ENCODE assay signal across 16 cellular contexts in the genomic region with DNA sequence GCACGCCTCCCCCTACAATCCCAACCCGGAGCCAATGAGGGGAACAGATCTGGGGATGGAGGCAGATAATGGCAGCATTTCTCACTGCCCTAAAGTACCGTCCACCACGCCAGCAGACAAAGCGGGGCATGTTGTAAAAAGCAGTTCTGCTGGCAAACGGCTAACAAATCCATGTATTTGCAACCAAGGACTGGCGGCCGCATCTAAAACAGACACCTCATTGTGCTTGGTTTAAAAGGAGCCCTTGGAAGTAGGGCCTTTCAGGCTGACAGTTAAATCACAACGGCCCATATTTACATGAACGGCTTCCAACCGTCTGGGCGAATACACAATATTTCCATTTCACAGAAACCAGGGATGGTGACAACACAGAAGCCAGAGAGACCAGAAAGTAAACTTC.
A peak's percentile ranks its signal among the peaks of the same experiment; 100 is the strongest.
DNase-seq lines count a peak whose midpoint lies in the region; ATAC-seq and TF ChIP-seq lines count a peak whose summit lies in the region.
"Had no signal": no experiment of that assay in that cellular context is flagged by ENCODE, and none has a peak within 500 bp of the region (broad histone marks: within the 10 kb centered on the region; RNA-seq: fewer than 3 reads in every experiment).

No MANE protein-coding gene starts in this region.

- H2BK120ac ChIP-seq in IMR-90 (ENCODE audit: low read depth, low read length) = peak overlapping the region; percentile 94
- H2BK120ac ChIP-seq in mesendoderm (ENCODE audit: low read depth, low read length) = no peak overlapping the region

- in situ Hi-C loops in IMR-90 (cut with MboI; ENCODE audit: low sequenced_read_pairs) = loop anchor here (10.0 to 25.0 kb wide), 2 partner anchors 101 to 273 kb away; partner anchors contain the start of gene PDZRN3

- peak overlapping the region; percentile 58 for H2AFZ ChIP-seq in IMR-90 (replicated peaks; ENCODE audit: low read length, poor library complexity)

- H3K27me3 ChIP-seq in IMR-90 (ENCODE audit: control insufficient read depth, insufficient read depth, low read length) (no peaks in the 10 kb centered on the region), mesendoderm (ENCODE audit: insufficient read depth, low read length, poor library complexity) (no peaks in the 10 kb centered on the region), stomach (no peaks in the 10 kb centered on the region)

- no peaks in the 10 kb centered on the region for H3K79me2 ChIP-seq in mesendoderm (ENCODE audit: control insufficient read depth, insufficient read depth, low read length)

- peak overlapping the region; percentile 80 for H3K14ac ChIP-seq in IMR-90 (replicated peaks; ENCODE audit: low read depth, low read length)

- intact Hi-C loops in IMR-90 (cut with micrococcal nuclease) = loop anchor here (5.0 kb wide), 2 partner anchors 36 to 91 kb away; no protein-coding TSS in a partner anchor
- intact Hi-C loops in stomach (cut with DNase I; ENCODE audit: low total_unique reads) = loop anchor here (10.0 kb wide), 1 partner anchor 113 kb away; the partner anchor contains the start of gene PDZRN3

- dilution Hi-C loops in IMR-90 (cut with HindIII; ENCODE audit: low sequenced_read_pairs, unreplicated experiment) = loop anchor here (25.0 kb wide), 1 partner anchor 101 kb away; the partner anchor contains the start of gene PDZRN3

- H3K18ac ChIP-seq in IMR-90 (ENCODE audit: low read depth, low read length) (peak overlapping the region; percentile 96), mesendoderm (ENCODE audit: low read length) (peak overlapping the region; percentile 54)

- no peak for DNase-seq in IMR-90
- DNase-seq in chondrocyte (ENCODE audit: low spot score) = no peak
- DNase-seq in mesendoderm = no peak
- no peak for DNase-seq in stomach
- no peak for DNase-seq in HEK293T (ENCODE audit: extremely low spot score)
- DNase-seq in HuH-7.5 (ENCODE audit: low spot score) = no peak
- DNase-seq in activated naive CD4-positive, alpha-beta T cell treated with anti-CD3 and anti-CD28 coated beads, Interleukin-2, amount 50 U/mL, for 72 hours (ENCODE audit: low spot score in 2 of 2) = no peak
- DNase-seq: activated CD8-positive, alpha-beta T cell treated with anti-CD3 and anti-CD28 coated beads, Interleukin-2, amount 10 ng/mL, durations not matched to agents 7 days and 5 days; CD8-positive, alpha-beta memory T cell; effector CD4-positive, alpha-beta T cell; NCI-H1694; PC-3; stimulated activated CD8-positive, alpha-beta memory T cell treated with anti-CD3 and anti-CD28 coated beads, Interleukin-4, amount 100 ng/mL, for 48 hours had no signal

- peaks cover 3% of the 10 kb centered on the region for H3K9me3 Mint-ChIP-seq in chondrocyte (ENCODE audit: low read depth)
- no peaks in the 10 kb centered on the region for H3K9me3 Mint-ChIP-seq in activated naive CD4-positive, alpha-beta T cell treated with anti-CD3 and anti-CD28 coated beads, Interleukin-2, amount 50 U/mL, for 72 hours
- H3K9me3 Mint-ChIP-seq: CD8-positive, alpha-beta memory T cell; T-helper 1 cell treated with Interleukin-12 subunit alpha and Interleukin-12 subunit beta and Interleukin-4 antibody, amounts not matched to agents 30 μg/mL and 1 μg/mL, for 36 hours had no signal

- peak overlapping the region; percentile 80 for H2AK5ac ChIP-seq in IMR-90 (ENCODE audit: low read depth, low read length)
- H2AK5ac ChIP-seq in mesendoderm (ENCODE audit: low read length) = no peak overlapping the region

- no peak overlapping the region for H2AK9ac ChIP-seq in IMR-90 (replicated peaks; ENCODE audit: low read depth, low read length, poor library complexity)

- CTCF ChIA-PET in IMR-90 (lab: Yijun Ruan, JAX) = no interaction called here
- CTCF ChIA-PET in HEK293T (lab: Yijun Ruan, JAX) = interaction anchor here (0.6 to 1.2 kb wide), 2 partner anchors 14 to 87 kb away, joined by 3 to 6 read pairs; no protein-coding TSS in a partner anchor

- no peaks in the 10 kb centered on the region for H4K20me1 ChIP-seq in IMR-90 (ENCODE audit: insufficient read depth, low read length)

- H3K4me3 ChIP-seq in IMR-90 (ENCODE audit: insufficient read depth, low read depth, low read length) = no peak overlapping the region; the same call in 1 of the 2 replicates
- no peak overlapping the region for H3K4me3 ChIP-seq in mesendoderm (ENCODE audit: low read length)
- no peak overlapping the region for H3K4me3 ChIP-seq in stomach

- H3K9me1 ChIP-seq in IMR-90 (ENCODE audit: insufficient read depth, low read length) = peaks cover 10% of the 10 kb centered on the region

- peak overlapping the region; percentile 75 for H3K27ac Mint-ChIP-seq in chondrocyte (ENCODE audit: unreplicated experiment)
- H3K27ac Mint-ChIP-seq in activated naive CD4-positive, alpha-beta T cell treated with anti-CD3 and anti-CD28 coated beads, Interleukin-2, amount 50 U/mL, for 72 hours = no peak overlapping the region
- H3K27ac Mint-ChIP-seq: activated CD8-positive, alpha-beta T cell treated with anti-CD3 and anti-CD28 coated beads, Interleukin-2, amount 10 ng/mL, durations not matched to agents 7 days and 5 days; activated naive CD8-positive, alpha-beta T cell; CD8-positive, alpha-beta memory T cell; T-helper 1 cell treated with Interleukin-12 subunit alpha and Interleukin-12 subunit beta and Interleukin-4 antibody, amounts not matched to agents 30 μg/mL and 1 μg/mL, for 36 hours had no signal

- no peak for TF ChIP-seq POLR2A in IMR-90 (IDR thresholded peaks at IDR 0.05; ENCODE audit: low read depth, low read length)
- TF ChIP-seq POLR2A in stomach (IDR thresholded peaks at IDR 0.05) = no peak

- peak overlapping the region; percentile 65 for H3K9ac ChIP-seq in IMR-90 (ENCODE audit: low read depth, low read length)
- no peak overlapping the region for H3K9ac ChIP-seq in mesendoderm (ENCODE audit: low read length)

- H3K56ac ChIP-seq in IMR-90 (ENCODE audit: extremely low read depth, insufficient read depth, low read length) = peak overlapping the region; percentile 64; the same call in 1 of the 2 replicates
- H3K56ac ChIP-seq in mesendoderm (ENCODE audit: low read length) = peak overlapping the region; percentile 57

- no TSS peak for BruUV-seq in IMR-90 (replicated peaks; lab: Mats Ljungman, UMichigan)

- peak overlapping the region; percentile 79 for H2BK20ac ChIP-seq in IMR-90 (ENCODE audit: low read depth, low read length)

- peaks cover 5 to 29% of the 10 kb centered on the region in 2 experiments; a peak in 3 of 4 replicates for H3K79me1 ChIP-seq in IMR-90 (ENCODE audit: low read depth in 1 of 2, low read length in 2 of 2)
- H3K79me1 ChIP-seq in mesendoderm (ENCODE audit: low read length) = no peaks in the 10 kb centered on the region

- H3K27me3 Mint-ChIP-seq in chondrocyte (ENCODE audit: low read depth) = no peaks in the 10 kb centered on the region

- H3K23ac ChIP-seq in IMR-90 (ENCODE audit: low read depth, low read length) (peak overlapping the region; percentile 84), mesendoderm (ENCODE audit: low read length) (no peak overlapping the region)

- H4K8ac ChIP-seq in IMR-90 (ENCODE audit: low read depth in 2 of 2, low read length in 2 of 2) (peak overlapping the region; percentile 48 to 79), mesendoderm (ENCODE audit: low read depth, low read length) (no peak overlapping the region)

- H3K4me1 ChIP-seq in IMR-90 (ENCODE audit: control insufficient read depth, insufficient read depth, low read length) (peaks cover 33% of the 10 kb centered on the region), mesendoderm (ENCODE audit: control insufficient read depth, low read depth, low read length) (peaks cover 16% of the 10 kb centered on the region), stomach (peaks cover 8 to 81% (median 47%) of the 10 kb centered on the region in 4 donors)

- H3K36me3 ChIP-seq in IMR-90 (ENCODE audit: control insufficient read depth, insufficient read depth, low read length) = no peaks in the 10 kb centered on the region
- H3K36me3 ChIP-seq in mesendoderm (ENCODE audit: control insufficient read depth, insufficient read depth, low read length) = no peaks in the 10 kb centered on the region
- H3K36me3 ChIP-seq in stomach = no peaks in the 10 kb centered on the region

- POLR2A ChIA-PET in IMR-90 (lab: Charles Lee; ENCODE audit: unreplicated experiment) (interaction anchor here (1.3 kb wide), 1 partner anchor 35 kb away, joined by 3 read pairs; no protein-coding TSS in a partner anchor), HEK293T (lab: Yijun Ruan, JAX) (no interaction called here)

- no peak for TF ChIP-seq RAD21 in IMR-90 (IDR thresholded peaks at IDR 0.05; ENCODE audit: low read length)

- no peak for TF ChIP-seq EP300 in stomach (IDR thresholded peaks at IDR 0.05)

- peak overlapping the region; percentile 49 for H3K4me2 ChIP-seq in IMR-90 (ENCODE audit: low read depth, low read length)
- H3K4me2 ChIP-seq in mesendoderm (ENCODE audit: low read length) = no peak overlapping the region

- no peaks in the 10 kb centered on the region for H3K36me3 Mint-ChIP-seq in chondrocyte (ENCODE audit: low read depth)
- H3K36me3 Mint-ChIP-seq in activated naive CD4-positive, alpha-beta T cell treated with anti-CD3 and anti-CD28 coated beads, Interleukin-2, amount 50 U/mL, for 72 hours = no peaks in the 10 kb centered on the region
- H3K36me3 Mint-ChIP-seq: activated naive CD8-positive, alpha-beta T cell; CD8-positive, alpha-beta memory T cell had no signal

- H4K5ac ChIP-seq in IMR-90 (ENCODE audit: low read depth, low read length) (peak overlapping the region; percentile 79), mesendoderm (ENCODE audit: low read length) (no peak overlapping the region)

- no peaks in the 10 kb centered on the region for H3K9me3 ChIP-seq in IMR-90 (ENCODE audit: control insufficient read depth, insufficient read depth, low read length)
- H3K9me3 ChIP-seq in stomach = no peaks in the 10 kb centered on the region

- peak overlapping the region; percentile 66; the same call in 2 of the 3 replicates for H2BK15ac ChIP-seq in IMR-90 (ENCODE audit: low read depth, low read length)
- no peak overlapping the region for H2BK15ac ChIP-seq in mesendoderm (replicated peaks; ENCODE audit: low read depth)

- TF ChIP-seq CTCF in IMR-90 (conservative IDR thresholded peaks at IDR 0.05; ENCODE audit: low read depth, low read length) (no peak), chondrocyte (IDR thresholded peaks at IDR 0.05) (no peak), stomach (IDR thresholded peaks at IDR 0.05) (no peak)

- H3K4me3 Mint-ChIP-seq in chondrocyte (ENCODE audit: unreplicated experiment) = no peak overlapping the region
- H3K4me3 Mint-ChIP-seq: activated CD8-positive, alpha-beta T cell treated with anti-CD3 and anti-CD28 coated beads, Interleukin-2, amount 10 ng/mL, durations not matched to agents 7 days and 5 days; activated naive CD8-positive, alpha-beta T cell; CD8-positive, alpha-beta memory T cell; T-helper 1 cell treated with Interleukin-12 subunit alpha and Interleukin-12 subunit beta and Interleukin-4 antibody, amounts not matched to agents 30 μg/mL and 1 μg/mL, for 36 hours had no signal

- H2BK5ac ChIP-seq in IMR-90 (ENCODE audit: low read depth, low read length, poor library complexity, severe bottlenecking) (peak overlapping the region; percentile 75), mesendoderm (ENCODE audit: low read length) (no peak overlapping the region)

- peak overlapping the region; percentile 94 for H3K4ac ChIP-seq in IMR-90 (ENCODE audit: low read depth, low read length)
- H3K4ac ChIP-seq in mesendoderm (ENCODE audit: low read depth, low read length) = no peak overlapping the region

- peak overlapping the region; percentile 57 for H4K91ac ChIP-seq in IMR-90 (ENCODE audit: insufficient read depth, low read depth, low read length)

- no CpG with 5 or more reads among the region's 12 CpGs for WGBS in IMR-90 (ENCODE audit: extremely low coverage in 2 of 2, insufficient read length in 1 of 2), 2 experiments
- no CpG with 5 or more reads among the region's 12 CpGs for WGBS in mesendoderm (ENCODE audit: extremely low coverage, insufficient coverage, low lambda C conversion rate)
- 48 to 71% (median 70%) methylated on average over 10 to 12 of the region's 12 CpGs for WGBS in stomach, 5 donors

- peaks cover 68% of the 10 kb centered on the region for H3K4me1 Mint-ChIP-seq in chondrocyte (ENCODE audit: low read depth)
- H3K4me1 Mint-ChIP-seq: CD8-positive, alpha-beta memory T cell had no signal

- peak overlapping the region; percentile 88 for H3K27ac ChIP-seq in IMR-90 (ENCODE audit: insufficient read depth, low read length)
- H3K27ac ChIP-seq in mesendoderm (ENCODE audit: low read depth, low read length) = no peak overlapping the region
- peak overlapping the region; percentile 37 to 88 (median 73) for H3K27ac ChIP-seq in stomach

- ATAC-seq in IMR-90 (ENCODE audit: low read depth) = peak; percentile 3
- ATAC-seq in GM21360 (IDR thresholded peaks at IDR 0.05; ENCODE audit: unreplicated experiment) = no peak
- ATAC-seq in activated naive CD4-positive, alpha-beta T cell treated with anti-CD3 and anti-CD28 coated beads, Interleukin-2, amount 50 U/mL, for 72 hours = no peak
- ATAC-seq: activated CD8-positive, alpha-beta T cell treated with anti-CD3 and anti-CD28 coated beads, Interleukin-2, amount 10 ng/mL, durations not matched to agents 7 days and 5 days; PC-3 had no signal
